Comparison of ENCODE assay signal across 25 cellular contexts in the genomic region with DNA sequence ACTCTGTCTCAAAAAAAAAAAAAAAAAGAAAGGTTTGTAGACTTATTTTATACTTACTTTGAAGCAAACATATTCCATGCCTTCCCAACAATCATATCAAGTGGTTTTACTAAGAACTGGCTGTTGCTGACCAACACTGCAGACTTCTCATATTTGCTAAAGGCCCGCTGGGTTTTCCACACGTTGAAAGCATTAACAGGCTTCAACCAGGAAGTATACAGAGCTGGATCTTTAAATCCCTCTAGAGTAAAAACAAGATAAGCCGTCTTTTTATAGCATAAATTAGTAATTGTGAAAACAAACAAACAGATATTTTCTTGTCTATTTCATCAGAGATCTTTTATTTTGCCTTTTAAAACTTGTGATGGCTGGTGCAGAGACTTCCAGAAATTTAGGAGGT.
"Had no signal": no experiment of that assay in that cellular context is flagged by ENCODE, and none has a peak within 500 bp of the region (broad histone marks: within the 10 kb centered on the region; RNA-seq: fewer than 3 reads in every experiment).

No MANE protein-coding gene starts in this region.

- H3K36me3 ChIP-seq: ovary, uterus had no signal

- DNase-seq: activated CD4-positive, alpha-beta T cell treated with anti-CD3 and anti-CD28 coated beads for 4 hours; activated CD4-positive, alpha-beta T cell treated with anti-CD3 and anti-CD28 coated beads, Interleukin-2, amount 50 U/mL, for 4 hours; activated effector memory CD4-positive, alpha-beta T cell treated with anti-CD3 and anti-CD28 coated beads, Interleukin-2, amount 50 U/mL, for 16 hours; activated naive CD4-positive, alpha-beta T cell treated with anti-CD3 and anti-CD28 coated beads for 36 hours; activated naive CD8-positive, alpha-beta T cell treated with anti-CD3 and anti-CD28 coated beads for 36 hours; activated T-cell treated with anti-CD3 and anti-CD28 coated beads for 4 hours; caudate nucleus; cortex of kidney; effector memory CD8-positive, alpha-beta T cell; erythroblast; foreskin melanocyte; mammary epithelial cell; naive B cell; ovary; retina; spleen; stimulated activated naive CD8-positive, alpha-beta T cell treated with anti-CD3 and anti-CD28 coated beads, Interleukin-15, Interleukin-2, amounts not matched to agents 100 U/mL and 50 U/mL, for 24 hours; substantia nigra; uterus had no signal

- ATAC-seq: effector memory CD8-positive, alpha-beta T cell; stimulated activated naive CD8-positive, alpha-beta T cell treated with anti-CD3 and anti-CD28 coated beads, Interleukin-15, Interleukin-2, amounts not matched to agents 100 U/mL and 50 U/mL, for 24 hours had no signal

- H3K4me3 Mint-ChIP-seq: activated naive CD4-positive, alpha-beta T cell treated with anti-CD3 and anti-CD28 coated beads for 36 hours; activated naive CD8-positive, alpha-beta T cell treated with anti-CD3 and anti-CD28 coated beads for 36 hours; activated T-helper 1 cell treated with anti-CD3 and anti-CD28 coated beads, Interleukin-12 subunit alpha, Interleukin-12 subunit beta, Interleukin-2, Interleukin-4 antibody, amounts not matched to agents 30 ng/mL and 10 ng/mL and 1 ng/mL, durations not matched to agents 14 hours and 24 hours and 36 hours; brain; effector memory CD8-positive, alpha-beta T cell; mesothelial cell of epicardium; naive B cell; type B pancreatic cell had no signal

- H3K27me3 Mint-ChIP-seq: activated naive CD8-positive, alpha-beta T cell treated with anti-CD3 and anti-CD28 coated beads for 36 hours; brain; effector memory CD8-positive, alpha-beta T cell; naive B cell; progenitor cell of endocrine pancreas; type B pancreatic cell had no signal

- H3K27ac Mint-ChIP-seq: activated naive CD4-positive, alpha-beta T cell treated with anti-CD3 and anti-CD28 coated beads for 36 hours; activated naive CD8-positive, alpha-beta T cell treated with anti-CD3 and anti-CD28 coated beads for 36 hours; activated T-helper 1 cell treated with anti-CD3 and anti-CD28 coated beads, Interleukin-12 subunit alpha, Interleukin-12 subunit beta, Interleukin-2, Interleukin-4 antibody, amounts not matched to agents 30 ng/mL and 10 ng/mL and 1 ng/mL, durations not matched to agents 14 hours and 24 hours and 36 hours; brain; mesothelial cell of epicardium; progenitor cell of endocrine pancreas; type B pancreatic cell had no signal

- H3K27ac ChIP-seq: ascending aorta, ovary, spleen, uterus had no signal

- H3K4me1 Mint-ChIP-seq: brain, naive B cell had no signal

- H3K4me3 ChIP-seq: ascending aorta, ovary, spleen, uterus had no signal

- H3K27me3 ChIP-seq: ascending aorta, ovary, spleen, uterus had no signal

- H3K9me3 Mint-ChIP-seq: activated naive CD4-positive, alpha-beta T cell treated with anti-CD3 and anti-CD28 coated beads for 36 hours; activated naive CD8-positive, alpha-beta T cell treated with anti-CD3 and anti-CD28 coated beads for 36 hours; activated T-helper 1 cell treated with anti-CD3 and anti-CD28 coated beads, Interleukin-12 subunit alpha, Interleukin-12 subunit beta, Interleukin-2, Interleukin-4 antibody, amounts not matched to agents 30 ng/mL and 10 ng/mL and 1 ng/mL, durations not matched to agents 14 hours and 24 hours and 36 hours; brain; effector memory CD8-positive, alpha-beta T cell; mesothelial cell of epicardium; naive B cell; type B pancreatic cell had no signal

- H3K4me1 ChIP-seq: uterus had no signal

- H3K9me3 ChIP-seq: ascending aorta, ovary, spleen, uterus had no signal
